ENCODE assay signal across 2 cellular contexts in the genomic region with DNA sequence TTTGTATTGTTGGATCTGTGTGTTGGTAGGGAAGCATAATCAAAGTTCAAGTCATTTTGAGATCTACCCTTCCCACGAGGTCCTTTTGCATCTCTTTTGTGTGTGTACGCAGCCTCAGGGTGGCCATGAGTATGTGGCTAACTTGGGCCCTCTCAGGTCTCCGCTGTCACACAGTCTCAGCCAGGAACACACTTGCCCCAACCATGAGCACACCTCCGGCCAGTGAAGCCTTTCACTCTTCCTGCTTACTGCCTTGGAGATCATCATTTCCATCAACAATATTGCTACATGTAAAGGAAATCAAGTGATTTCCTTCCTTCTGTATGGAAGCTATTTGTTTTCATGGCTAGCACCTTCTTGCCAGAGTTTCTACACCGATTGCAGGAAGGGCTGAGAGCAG.
TF ChIP-seq lines count a peak whose summit lies in the region.

No MANE protein-coding gene starts in this region.

TF ChIP-seq in GM23338, 12 proteins besides CTCF, POLR2A, EP300 and RAD21:
- TF ChIP-seq CREB1 (CRISPR knock-in tag; IDR thresholded peaks at IDR 0.05; ENCODE audit: low read depth): no peak
- no peak for TF ChIP-seq ZNF114 (CRISPR knock-in tag; IDR thresholded peaks at IDR 0.05)
- TF ChIP-seq, protein P1, sequence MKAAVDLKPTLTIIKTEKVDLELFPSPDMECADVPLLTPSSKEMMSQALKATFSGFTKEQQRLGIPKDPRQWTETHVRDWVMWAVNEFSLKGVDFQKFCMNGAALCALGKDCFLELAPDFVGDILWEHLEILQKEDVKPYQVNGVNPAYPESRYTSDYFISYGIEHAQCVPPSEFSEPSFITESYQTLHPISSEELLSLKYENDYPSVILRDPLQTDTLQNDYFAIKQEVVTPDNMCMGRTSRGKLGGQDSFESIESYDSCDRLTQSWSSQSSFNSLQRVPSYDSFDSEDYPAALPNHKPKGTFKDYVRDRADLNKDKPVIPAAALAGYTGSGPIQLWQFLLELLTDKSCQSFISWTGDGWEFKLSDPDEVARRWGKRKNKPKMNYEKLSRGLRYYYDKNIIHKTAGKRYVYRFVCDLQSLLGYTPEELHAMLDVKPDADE (IDR thresholded peaks at IDR 0.05): no peak
- TF ChIP-seq NANOG (IDR thresholded peaks at IDR 0.05; ENCODE audit: borderline replicate concordance): no peak

TF ChIP-seq in GM12878, 131 proteins besides CTCF, POLR2A, EP300 and RAD21:
- TF ChIP-seq PAX8 (IDR thresholded peaks at IDR 0.05) (no peak), BHLHE40 (IDR thresholded peaks at IDR 0.05; ENCODE audit: borderline replicate concordance in 1 of 2, low read depth in 2 of 2, low read length in 1 of 2) (no peak), PRDM15 (CRISPR knock-in tag; IDR thresholded peaks at IDR 0.05) (no peak), ZBED1 (IDR thresholded peaks at IDR 0.05; ENCODE audit: borderline replicate concordance) (no peak), KLF5 (IDR thresholded peaks at IDR 0.05; ENCODE audit: partially characterized antibody) (no peak), SUZ12 (IDR thresholded peaks at IDR 0.05; ENCODE audit: unreplicated experiment) (no peak), ETV6 (conservative IDR thresholded peaks at IDR 0.05 in 1 of 2, IDR thresholded peaks at IDR 0.05 in 1 of 2; ENCODE audit: borderline replicate concordance in 1 of 2, low read depth in 1 of 2) (no peak), BCLAF1 (IDR thresholded peaks at IDR 0.05) (no peak), BMI1 (IDR thresholded peaks at IDR 0.05; ENCODE audit: borderline replicate concordance) (no peak), NKRF (conservative IDR thresholded peaks at IDR 0.05) (no peak), TAF1 (IDR thresholded peaks at IDR 0.05; ENCODE audit: borderline replicate concordance, low read depth, low read length) (no peak), CBX5 (IDR thresholded peaks at IDR 0.05; ENCODE audit: low read depth) (no peak)
- TF ChIP-seq, protein P2, sequence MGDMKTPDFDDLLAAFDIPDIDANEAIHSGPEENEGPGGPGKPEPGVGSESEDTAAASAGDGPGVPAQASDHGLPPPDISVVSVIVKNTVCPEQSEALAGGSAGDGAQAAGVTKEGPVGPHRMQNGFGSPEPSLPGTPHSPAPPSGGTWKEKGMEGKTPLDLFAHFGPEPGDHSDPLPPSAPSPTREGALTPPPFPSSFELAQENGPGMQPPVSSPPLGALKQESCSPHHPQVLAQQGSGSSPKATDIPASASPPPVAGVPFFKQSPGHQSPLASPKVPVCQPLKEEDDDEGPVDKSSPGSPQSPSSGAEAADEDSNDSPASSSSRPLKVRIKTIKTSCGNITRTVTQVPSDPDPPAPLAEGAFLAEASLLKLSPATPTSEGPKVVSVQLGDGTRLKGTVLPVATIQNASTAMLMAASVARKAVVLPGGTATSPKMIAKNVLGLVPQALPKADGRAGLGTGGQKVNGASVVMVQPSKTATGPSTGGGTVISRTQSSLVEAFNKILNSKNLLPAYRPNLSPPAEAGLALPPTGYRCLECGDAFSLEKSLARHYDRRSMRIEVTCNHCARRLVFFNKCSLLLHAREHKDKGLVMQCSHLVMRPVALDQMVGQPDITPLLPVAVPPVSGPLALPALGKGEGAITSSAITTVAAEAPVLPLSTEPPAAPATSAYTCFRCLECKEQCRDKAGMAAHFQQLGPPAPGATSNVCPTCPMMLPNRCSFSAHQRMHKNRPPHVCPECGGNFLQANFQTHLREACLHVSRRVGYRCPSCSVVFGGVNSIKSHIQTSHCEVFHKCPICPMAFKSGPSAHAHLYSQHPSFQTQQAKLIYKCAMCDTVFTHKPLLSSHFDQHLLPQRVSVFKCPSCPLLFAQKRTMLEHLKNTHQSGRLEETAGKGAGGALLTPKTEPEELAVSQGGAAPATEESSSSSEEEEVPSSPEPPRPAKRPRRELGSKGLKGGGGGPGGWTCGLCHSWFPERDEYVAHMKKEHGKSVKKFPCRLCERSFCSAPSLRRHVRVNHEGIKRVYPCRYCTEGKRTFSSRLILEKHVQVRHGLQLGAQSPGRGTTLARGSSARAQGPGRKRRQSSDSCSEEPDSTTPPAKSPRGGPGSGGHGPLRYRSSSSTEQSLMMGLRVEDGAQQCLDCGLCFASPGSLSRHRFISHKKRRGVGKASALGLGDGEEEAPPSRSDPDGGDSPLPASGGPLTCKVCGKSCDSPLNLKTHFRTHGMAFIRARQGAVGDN (IDR thresholded peaks at IDR 0.05): no peak
- TF ChIP-seq, protein P3, sequence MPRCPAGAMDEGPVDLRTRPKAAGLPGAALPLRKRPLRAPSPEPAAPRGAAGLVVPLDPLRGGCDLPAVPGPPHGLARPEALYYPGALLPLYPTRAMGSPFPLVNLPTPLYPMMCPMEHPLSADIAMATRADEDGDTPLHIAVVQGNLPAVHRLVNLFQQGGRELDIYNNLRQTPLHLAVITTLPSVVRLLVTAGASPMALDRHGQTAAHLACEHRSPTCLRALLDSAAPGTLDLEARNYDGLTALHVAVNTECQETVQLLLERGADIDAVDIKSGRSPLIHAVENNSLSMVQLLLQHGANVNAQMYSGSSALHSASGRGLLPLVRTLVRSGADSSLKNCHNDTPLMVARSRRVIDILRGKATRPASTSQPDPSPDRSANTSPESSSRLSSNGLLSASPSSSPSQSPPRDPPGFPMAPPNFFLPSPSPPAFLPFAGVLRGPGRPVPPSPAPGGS (IDR thresholded peaks at IDR 0.05; ENCODE audit: borderline replicate concordance, insufficient read depth, low read depth, low read length, poor library complexity, severe bottlenecking): no peak
- TF ChIP-seq, protein P4, sequence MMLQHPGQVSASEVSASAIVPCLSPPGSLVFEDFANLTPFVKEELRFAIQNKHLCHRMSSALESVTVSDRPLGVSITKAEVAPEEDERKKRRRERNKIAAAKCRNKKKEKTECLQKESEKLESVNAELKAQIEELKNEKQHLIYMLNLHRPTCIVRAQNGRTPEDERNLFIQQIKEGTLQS (IDR thresholded peaks at IDR 0.05; ENCODE audit: borderline replicate concordance, extremely low read depth, low read depth, low read length): no peak
TF ChIP-seq in GM12878: peak in this region for 0.
